ENCODE assay signal across 8 cellular contexts in genomic region chr3:72888546-72889309, GRCh38. TPM values are rescaled to one million over a fixed set of nuclear protein-coding genes. Genes with fewer than 3 reads are reported as not detected.
DNase-seq lines count a peak whose midpoint lies in the region; ATAC-seq, FAIRE-seq and TF ChIP-seq lines count a peak whose summit lies in the region.

No MANE protein-coding gene starts in this region.

- H3K9me3 Mint-ChIP-seq in T-cell = peaks cover 0 to 6% (median 4%) of the 10 kb centered on the region in 3 donors
- H3K9me3 Mint-ChIP-seq in glutamatergic neuron (ENCODE audit: unreplicated experiment) = no peaks in the 10 kb centered on the region

- peak overlapping the region; percentile 70; the same call in 1 of the 2 replicates for H3K27ac ChIP-seq in HEK293 (ENCODE audit: extremely low read depth, low read depth, low read length)

- no peak overlapping the region for H3K27ac Mint-ChIP-seq in T-cell
- peak overlapping the region; percentile 40 for H3K27ac Mint-ChIP-seq in glutamatergic neuron (ENCODE audit: unreplicated experiment)

- ATAC-seq in T-cell (replicated peaks in 1 of 4) (peak in 1 of 4 experiments; percentile 7), HG02798 (IDR thresholded peaks at IDR 0.05; ENCODE audit: poor library complexity, unreplicated experiment) (no peak), HG03565 (IDR thresholded peaks at IDR 0.05; ENCODE audit: unreplicated experiment) (no peak)

- peak overlapping the region; percentile 55 for H3K4me3 ChIP-seq in HEK293 (ENCODE audit: low read depth, low read length)
- H3K4me3 ChIP-seq in skeletal muscle cell (ENCODE audit: low read depth, low read length) = peak overlapping the region; percentile 69

- H3K4me3 Mint-ChIP-seq in T-cell (peak overlapping the region; percentile 40 to 59 (median 57)), glutamatergic neuron (ENCODE audit: unreplicated experiment) (peak overlapping the region; percentile 82)

- H3K27me3 Mint-ChIP-seq in T-cell (peaks cover 70 to 80% of the 10 kb centered on the region in 2 donors), glutamatergic neuron (ENCODE audit: unreplicated experiment) (peaks cover 1% of the 10 kb centered on the region)

- no peaks in the 10 kb centered on the region for H3K36me3 Mint-ChIP-seq in T-cell
- peaks cover 5% of the 10 kb centered on the region for H3K36me3 Mint-ChIP-seq in glutamatergic neuron (ENCODE audit: unreplicated experiment)

- DNase-seq in T-cell (peak in 1 of 34 experiments; percentile 6), glutamatergic neuron (no peak), skeletal muscle cell (ENCODE audit: low read depth) (no peak), RCC 7860 (ENCODE audit: low spot score) (no peak)
- DNase-seq in stimulated activated CD4-positive, alpha-beta T cell treated with anti-CD3 and anti-CD28 coated beads, Interleukin-12 subunit alpha, Interleukin-12 subunit beta, amount 100 ng/mL, for 4 hours = no peak

- no peak for FAIRE-seq in RCC 7860 (lab: Jason Lieb, UNC)

- POLR2A ChIA-PET in HEK293 (lab: Yijun Ruan, JAX) = no interaction called here
- POLR2A ChIA-PET in T-cell (lab: Charles Lee) = interaction anchor here in 1 of 2 donors (0.6 kb wide), 1 partner anchor 416 kb away, joined by 4 read pairs; no protein-coding TSS in a partner anchor

- no peaks in the 10 kb centered on the region for H3K36me3 ChIP-seq in HEK293 (ENCODE audit: control insufficient read depth in 2 of 2, insufficient read depth in 1 of 2, low read length in 2 of 2)

- CTCF ChIA-PET in HEK293 (lab: Yijun Ruan, JAX) = interaction anchor here (0.8 to 2.3 kb wide), 4 partner anchors 27 to 197 kb away, joined by 3 to 5 read pairs (median 4); no protein-coding TSS in a partner anchor
- CTCF ChIA-PET in T-cell (lab: Charles Lee) = no interaction called here

- TF ChIP-seq CTCF in HEK293 (tag by site-specific recombination; IDR thresholded peaks at IDR 0.05) (no peak), glutamatergic neuron (IDR thresholded peaks at IDR 0.05; ENCODE audit: partially characterized antibody, unreplicated experiment) (no peak)

- H3K9me3 ChIP-seq in HEK293 (ENCODE audit: control insufficient read depth, insufficient read depth, low read depth, low read length) = no peaks in the 10 kb centered on the region

- H3K4me1 Mint-ChIP-seq in T-cell (peaks cover 12 to 21% (median 17%) of the 10 kb centered on the region in 3 donors), glutamatergic neuron (ENCODE audit: low read depth, unreplicated experiment) (peaks cover 32% of the 10 kb centered on the region)

- peaks cover 16% of the 10 kb centered on the region for H3K4me1 ChIP-seq in HEK293 (ENCODE audit: control insufficient read depth, insufficient read depth, low read length)

TF ChIP-seq in HEK293, 187 proteins besides CTCF, POLR2A, EP300 and RAD21 (continues in another document):
- TF ChIP-seq, protein P1, sequence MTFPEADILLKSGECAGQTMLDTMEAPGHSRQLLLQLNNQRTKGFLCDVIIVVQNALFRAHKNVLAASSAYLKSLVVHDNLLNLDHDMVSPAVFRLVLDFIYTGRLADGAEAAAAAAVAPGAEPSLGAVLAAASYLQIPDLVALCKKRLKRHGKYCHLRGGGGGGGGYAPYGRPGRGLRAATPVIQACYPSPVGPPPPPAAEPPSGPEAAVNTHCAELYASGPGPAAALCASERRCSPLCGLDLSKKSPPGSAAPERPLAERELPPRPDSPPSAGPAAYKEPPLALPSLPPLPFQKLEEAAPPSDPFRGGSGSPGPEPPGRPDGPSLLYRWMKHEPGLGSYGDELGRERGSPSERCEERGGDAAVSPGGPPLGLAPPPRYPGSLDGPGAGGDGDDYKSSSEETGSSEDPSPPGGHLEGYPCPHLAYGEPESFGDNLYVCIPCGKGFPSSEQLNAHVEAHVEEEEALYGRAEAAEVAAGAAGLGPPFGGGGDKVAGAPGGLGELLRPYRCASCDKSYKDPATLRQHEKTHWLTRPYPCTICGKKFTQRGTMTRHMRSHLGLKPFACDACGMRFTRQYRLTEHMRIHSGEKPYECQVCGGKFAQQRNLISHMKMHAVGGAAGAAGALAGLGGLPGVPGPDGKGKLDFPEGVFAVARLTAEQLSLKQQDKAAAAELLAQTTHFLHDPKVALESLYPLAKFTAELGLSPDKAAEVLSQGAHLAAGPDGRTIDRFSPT (tag by site-specific recombination; IDR thresholded peaks at IDR 0.05) = no peak
- TF ChIP-seq TCF7L2 (IDR thresholded peaks at IDR 0.05; ENCODE audit: borderline replicate concordance, low read depth, low read length) = peak; percentile 67; the same call in 1 of the 2 replicates
- TF ChIP-seq BCL11B (tag by site-specific recombination; IDR thresholded peaks at IDR 0.05; ENCODE audit: low read depth) = no peak
- no peak for TF ChIP-seq ZNF211 (tag by site-specific recombination; IDR thresholded peaks at IDR 0.05; ENCODE audit: low read depth)
- 0 out of 2 replicates have a peak, but pooled peaks have one; percentile 47 for TF ChIP-seq ZNF600 (tag by site-specific recombination; IDR thresholded peaks at IDR 0.05)
- TF ChIP-seq ZNF548 (tag by site-specific recombination; IDR thresholded peaks at IDR 0.05) = no peak
- TF ChIP-seq PRDM4 (tag by site-specific recombination; IDR thresholded peaks at IDR 0.05) = peak; percentile 69
- no peak for TF ChIP-seq ZNF10 (tag by site-specific recombination; IDR thresholded peaks at IDR 0.05)
- TF ChIP-seq ZNF555 (tag by site-specific recombination; conservative IDR thresholded peaks at IDR 0.05) = no peak
- no peak for TF ChIP-seq SETDB1 (IDR thresholded peaks at IDR 0.05; ENCODE audit: insufficient read length, low read length)
- TF ChIP-seq SP7 (tag by site-specific recombination; IDR thresholded peaks at IDR 0.05) = peak; percentile 26; the same call in 1 of the 2 replicates
- TF ChIP-seq, protein P2, sequence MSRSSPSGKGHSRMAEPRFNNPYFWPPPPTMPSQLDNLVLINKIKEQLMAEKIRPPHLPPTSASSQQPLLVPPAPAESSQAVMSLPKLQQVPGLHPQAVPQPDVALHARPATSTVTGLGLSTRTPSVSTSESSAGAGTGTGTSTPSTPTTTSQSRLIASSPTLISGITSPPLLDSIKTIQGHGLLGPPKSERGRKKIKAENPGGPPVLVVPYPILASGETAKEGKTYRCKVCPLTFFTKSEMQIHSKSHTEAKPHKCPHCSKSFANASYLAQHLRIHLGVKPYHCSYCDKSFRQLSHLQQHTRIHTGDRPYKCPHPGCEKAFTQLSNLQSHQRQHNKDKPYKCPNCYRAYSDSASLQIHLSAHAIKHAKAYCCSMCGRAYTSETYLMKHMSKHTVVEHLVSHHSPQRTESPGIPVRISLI (tag by site-specific recombination; IDR thresholded peaks at IDR 0.05) = no peak
- no peak for TF ChIP-seq ZNF19 (tag by site-specific recombination; IDR thresholded peaks at IDR 0.05; ENCODE audit: low read depth)
- TF ChIP-seq ZXDB (tag by site-specific recombination; IDR thresholded peaks at IDR 0.05) = 0 out of 2 replicates have a peak, but pooled peaks have one; percentile 46
- TF ChIP-seq ZNF792 (tag by site-specific recombination; IDR thresholded peaks at IDR 0.05) = no peak
- TF ChIP-seq ZNF311 (tag by site-specific recombination; IDR thresholded peaks at IDR 0.05; ENCODE audit: borderline replicate concordance) = no peak
- no peak for TF ChIP-seq ZNF140 (tag by site-specific recombination; IDR thresholded peaks at IDR 0.05)
- 0 out of 2 replicates have a peak, but pooled peaks have one; percentile 24 for TF ChIP-seq ZNF561 (tag by site-specific recombination; IDR thresholded peaks at IDR 0.05; ENCODE audit: borderline replicate concordance)
- TF ChIP-seq, protein P3, sequence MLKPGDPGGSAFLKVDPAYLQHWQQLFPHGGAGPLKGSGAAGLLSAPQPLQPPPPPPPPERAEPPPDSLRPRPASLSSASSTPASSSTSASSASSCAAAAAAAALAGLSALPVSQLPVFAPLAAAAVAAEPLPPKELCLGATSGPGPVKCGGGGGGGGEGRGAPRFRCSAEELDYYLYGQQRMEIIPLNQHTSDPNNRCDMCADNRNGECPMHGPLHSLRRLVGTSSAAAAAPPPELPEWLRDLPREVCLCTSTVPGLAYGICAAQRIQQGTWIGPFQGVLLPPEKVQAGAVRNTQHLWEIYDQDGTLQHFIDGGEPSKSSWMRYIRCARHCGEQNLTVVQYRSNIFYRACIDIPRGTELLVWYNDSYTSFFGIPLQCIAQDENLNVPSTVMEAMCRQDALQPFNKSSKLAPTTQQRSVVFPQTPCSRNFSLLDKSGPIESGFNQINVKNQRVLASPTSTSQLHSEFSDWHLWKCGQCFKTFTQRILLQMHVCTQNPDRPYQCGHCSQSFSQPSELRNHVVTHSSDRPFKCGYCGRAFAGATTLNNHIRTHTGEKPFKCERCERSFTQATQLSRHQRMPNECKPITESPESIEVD (tag by site-specific recombination; IDR thresholded peaks at IDR 0.05) = peak; percentile 91
- peak; percentile 95 for TF ChIP-seq MZF1 (tag by site-specific recombination; IDR thresholded peaks at IDR 0.05; ENCODE audit: borderline replicate concordance)
- TF ChIP-seq ZSCAN16 (tag by site-specific recombination; IDR thresholded peaks at IDR 0.05) = no peak
- TF ChIP-seq ZBTB17 (tag by site-specific recombination; IDR thresholded peaks at IDR 0.05) = peak; percentile 45; the same call in 1 of the 2 replicates
- TF ChIP-seq ZNF239 (tag by site-specific recombination; IDR thresholded peaks at IDR 0.05) = no peak
- TF ChIP-seq ZNF626 (tag by site-specific recombination; IDR thresholded peaks at IDR 0.05) = no peak

RNA-seq across cellular contexts. Expression of gene GXYLT2, which starts 0.9 kb away (rescaled TPM):
- total RNA-seq in T-cell (under 1 TPM in 2 of 5 donors, not detected in 3; 0.09 to 0.19 TPM), glutamatergic neuron (ENCODE audit: unreplicated experiment) (10.9 TPM)

RNA-seq across cellular contexts. Expression of gene SHQ1, which starts 40.5 kb away (rescaled TPM):
- 10 to 100 TPM; 16.6 to 29.0 (median 27.8) TPM for total RNA-seq in T-cell
- total RNA-seq in glutamatergic neuron (ENCODE audit: unreplicated experiment) = 14.4 TPM
